ENCODE assay signal across 8 cellular contexts in genomic region chr18:48975221-48975816, GRCh38. TPM values are rescaled to one million over a fixed set of nuclear protein-coding genes. Genes with fewer than 3 reads are reported as not detected.
DNase-seq lines count a peak whose midpoint lies in the region; ATAC-seq and TF ChIP-seq lines count a peak whose summit lies in the region.

No MANE protein-coding gene starts in this region.

- H4K5ac ChIP-seq in H9 (ENCODE audit: insufficient read length, low read depth, low read length), result no peak overlapping the region

- no peaks in the 10 kb centered on the region; the same call in 1 of the 2 replicates for H3K27me3 ChIP-seq in H9 (ENCODE audit: insufficient read depth, low read length)
- peaks cover 0 to 8% (median 0%) of the 10 kb centered on the region in 9 donors for H3K27me3 ChIP-seq in heart left ventricle
- H3K27me3 ChIP-seq in gastrocnemius medialis, result no peaks in the 10 kb centered on the region

- H3K9me3 Mint-ChIP-seq in CD14-positive monocyte (peaks cover 0 to 9% (median 4%) of the 10 kb centered on the region in 7 donors), H9 (peaks cover 0 to 2% of the 10 kb centered on the region in 2 experiments; a peak in 2 of 5 replicates)

- peaks cover 12% of the 10 kb centered on the region for H3K23me2 ChIP-seq in H9 (ENCODE audit: insufficient read length, low read depth, low read length, poor library complexity, severe bottlenecking)

- H3K27ac Mint-ChIP-seq in CD14-positive monocyte (peak overlapping the region in 3 of 7 donors; percentile 25 to 63 (median 26)), H9 (0 out of 7 replicates have a peak overlapping the region, but pooled peaks of 1 of the 3 experiments have one; percentile 44)

- no peak overlapping the region for H4K91ac ChIP-seq in H9 (ENCODE audit: insufficient read length, low read depth, low read length)

- peak overlapping the region; percentile 91 for H3K14ac ChIP-seq in H9 (ENCODE audit: insufficient read depth, low read length)

- no peak overlapping the region for H3K23ac ChIP-seq in H9 (ENCODE audit: insufficient read length, low read depth, low read length)

- no CpG with 5 or more reads among the region's 56 CpGs for WGBS in H9 (ENCODE audit: extremely low coverage, insufficient read length, low lambda C conversion rate)
- WGBS in heart left ventricle, 4 donors, result 3 to 10% (median 5%) methylated on average over 20 to 56 of the region's 56 CpGs

- H2AFZ ChIP-seq in H9 (ENCODE audit: low read length), result no peak overlapping the region

- no peak overlapping the region for H2BK15ac ChIP-seq in H9 (ENCODE audit: low read depth, low read length)

- no peak for TF ChIP-seq POLR2A in heart left ventricle (IDR thresholded peaks at IDR 0.05)
- TF ChIP-seq POLR2A in gastrocnemius medialis (IDR thresholded peaks at IDR 0.05), result no peak

- no peaks in the 10 kb centered on the region for H3K79me2 ChIP-seq in H9 (ENCODE audit: insufficient read depth, low read length)

- H3K79me1 ChIP-seq in H9 (ENCODE audit: insufficient read depth, low read depth, low read length, poor library complexity, severe bottlenecking), result no peaks in the 10 kb centered on the region

- peak in 3 of 4 donors; percentile 26 to 47 (median 43) for ATAC-seq in heart left ventricle
- peak; percentile 27 to 37 for ATAC-seq in gastrocnemius medialis
- ATAC-seq in GM19324 (IDR thresholded peaks at IDR 0.05; ENCODE audit: low FRiP score, unreplicated experiment), result no peak

- intact Hi-C loops in CD14-positive monocyte (cut with micrococcal nuclease), result no loop called here
- intact Hi-C loops in heart left ventricle (cut with DNase I), result loop anchor here in 2 of 10 donors (2.0 kb wide), 2 partner anchors 21 to 23 kb away; no protein-coding TSS in a partner anchor
- intact Hi-C loops in gastrocnemius medialis (cut with DNase I; ENCODE audit: low total_unique reads), result loop anchor here (1.0 kb wide), 1 partner anchor 19 kb away; no protein-coding TSS in a partner anchor

- peak overlapping the region; percentile 79 to 87 for H3K4me3 Mint-ChIP-seq in CD14-positive monocyte
- peak overlapping the region; percentile 72 to 89 for H3K4me3 Mint-ChIP-seq in H9

- H3K4me1 Mint-ChIP-seq in CD14-positive monocyte (peaks cover 25% of the 10 kb centered on the region), H9 (peaks cover 39 to 42% of the 10 kb centered on the region in 2 experiments)

- H2BK5ac ChIP-seq in H9 (ENCODE audit: insufficient read length, low read length), result no peak overlapping the region

- in situ Hi-C loops in gastrocnemius medialis (cut with MboI; ENCODE audit: low sequenced_read_pairs in 4 of 4), result no loop called here

- H3K9me3 ChIP-seq in H9 (ENCODE audit: control insufficient read depth, low read depth, low read length), result no peaks in the 10 kb centered on the region
- no peaks in the 10 kb centered on the region for H3K9me3 ChIP-seq in heart left ventricle
- no peaks in the 10 kb centered on the region for H3K9me3 ChIP-seq in gastrocnemius medialis

- peak overlapping the region; percentile 68 for H3K18ac ChIP-seq in H9 (ENCODE audit: insufficient read length, low read depth, low read length)

- no peak overlapping the region for H3K4ac ChIP-seq in H9 (ENCODE audit: low read depth, low read length)

- no peak overlapping the region for H3K56ac ChIP-seq in H9 (ENCODE audit: insufficient read length, low read depth, low read length)

- no peak overlapping the region for H2AK5ac ChIP-seq in H9 (ENCODE audit: insufficient read length, low read length)

- no peak overlapping the region for H2BK120ac ChIP-seq in H9 (ENCODE audit: low read depth, low read length, poor library complexity, severe bottlenecking)

- TF ChIP-seq CTCF in CD14-positive monocyte (IDR thresholded peaks at IDR 0.05) (no peak), H9 (conservative IDR thresholded peaks at IDR 0.05) (no peak), VCaP (conservative IDR thresholded peaks at IDR 0.05) (no peak), heart left ventricle (IDR thresholded peaks at IDR 0.05) (no peak), gastrocnemius medialis (IDR thresholded peaks at IDR 0.05 in 4 of 5, conservative IDR thresholded peaks at IDR 0.05 in 1 of 5) (no peak)

- no peak overlapping the region for H2BK12ac ChIP-seq in H9 (ENCODE audit: insufficient read length, low read depth, low read length)

- no peak overlapping the region for H2BK20ac ChIP-seq in H9 (ENCODE audit: low read depth, low read length, poor library complexity, severe bottlenecking)

- no peak overlapping the region for H4K8ac ChIP-seq in H9 (replicated peaks; ENCODE audit: insufficient read length, low read depth, low read length)

- H3K36me3 ChIP-seq in heart left ventricle (no peaks in the 10 kb centered on the region), gastrocnemius medialis (no peaks in the 10 kb centered on the region)

- no peaks in the 10 kb centered on the region for H4K20me1 ChIP-seq in H9 (ENCODE audit: control insufficient read depth, insufficient read depth, insufficient read length)

- H3K27me3 Mint-ChIP-seq in CD14-positive monocyte (ENCODE audit: low read depth in 3 of 3), result peaks cover 40 to 63% (median 49%) of the 10 kb centered on the region in 3 donors
- peaks cover 32% of the 10 kb centered on the region for H3K27me3 Mint-ChIP-seq in H9 (ENCODE audit: low read depth)

- no peak overlapping the region for H3T11ph ChIP-seq in H9 (ENCODE audit: low read length)

- peak overlapping the region; percentile 7 for H3K9ac ChIP-seq in H9 (ENCODE audit: extremely low read depth, insufficient read length, low read length)

- H3K4me3 ChIP-seq in heart left ventricle, result peak overlapping the region; percentile 57 to 96 (median 78)
- peak overlapping the region; percentile 57 to 95 (median 73) for H3K4me3 ChIP-seq in gastrocnemius medialis

- H3K4me2 ChIP-seq in H9 (ENCODE audit: insufficient read depth, insufficient read length, low read length), result peak overlapping the region; percentile 77

- DNase-seq in CD14-positive monocyte (ENCODE audit: low spot score) (no peak), H9 (no peak), heart left ventricle (no peak), gastrocnemius medialis (no peak), NCI-H345 (lab: John Stamatoyannopoulos, UW) (no peak)
- DNase-seq in effector CD8-positive, alpha-beta T cell (lab: John Stamatoyannopoulos, UW), result no peak

- H3K36me3 Mint-ChIP-seq in CD14-positive monocyte (peaks cover 6 to 8% of the 10 kb centered on the region in 2 donors), H9 (ENCODE audit: insufficient read depth in 1 of 3, low read depth in 3 of 3) (0 out of 7 replicates have a peak, but pooled peaks cover 0 to 5% (median 0%) of the 10 kb centered on the region in 3 experiments)

- H3K27ac ChIP-seq in H9 (ENCODE audit: insufficient read length, low read depth, low read length) (no peak overlapping the region), VCaP (peak overlapping the region; percentile 80), heart left ventricle (peak overlapping the region in 11 of 12 donors; percentile 66 to 93 (median 89)), gastrocnemius medialis (peak overlapping the region; percentile 82 to 96 (median 87))

- H3K4me1 ChIP-seq in H9 (ENCODE audit: insufficient read depth, low read length) (peaks cover 10% of the 10 kb centered on the region; the same call in 1 of the 2 replicates), heart left ventricle (peaks cover 0 to 25% (median 6%) of the 10 kb centered on the region in 12 donors), gastrocnemius medialis (peaks cover 3 to 5% of the 10 kb centered on the region in 2 donors)

RNA-seq across cellular contexts. Expression of gene SMAD7, which starts 24.6 kb away (rescaled TPM):
- 1 to 10 TPM; 1.4 to 1.5 TPM for polyA plus RNA-seq in CD14-positive monocyte
- total RNA-seq in H9 (2021), result 27.7 and 29.4 TPM in 2 replicates
- 10 to 100 TPM; 16.3 to 32.0 (median 19.9) TPM for total RNA-seq in heart left ventricle
- polyA plus RNA-seq in heart left ventricle, result 10 to 100 TPM in 1 of 2 donors, 1 to 10 TPM in 1; 9.1 to 21.2 TPM
- total RNA-seq in gastrocnemius medialis, result 10 to 100 TPM in 3 of 4 donors, 1 to 10 TPM in 1; 9.1 to 13.4 (median 10.8) TPM
